Comparison of ENCODE assay signal across 1 cellular context in the genomic region with DNA sequence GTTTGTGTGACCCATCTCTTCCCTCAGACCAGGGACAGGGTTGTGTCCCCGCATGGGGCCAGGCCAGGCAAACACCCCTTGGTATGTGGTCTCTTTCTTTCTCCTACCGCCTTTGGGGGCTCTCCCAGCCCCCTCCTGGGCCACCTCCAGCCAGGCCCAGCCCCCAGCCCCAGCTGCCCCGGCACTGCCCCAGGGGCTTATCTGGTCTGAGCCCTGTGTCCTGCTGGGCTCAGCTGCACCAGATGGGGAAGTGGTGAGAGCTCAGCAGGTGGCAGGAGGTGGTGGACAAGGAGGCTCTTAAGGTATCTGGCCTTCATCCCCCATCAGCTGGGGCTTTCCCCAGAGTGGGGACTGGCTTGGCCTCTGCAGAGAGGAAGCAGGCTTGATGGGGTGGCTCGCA.
TF ChIP-seq lines count a peak whose summit lies in the region.

No MANE protein-coding gene starts in this region.

TF ChIP-seq in GM23338, 12 proteins besides CTCF, POLR2A, EP300 and RAD21 (continued from another document):
- TF ChIP-seq NANOG (IDR thresholded peaks at IDR 0.05; ENCODE audit: borderline replicate concordance) (no peak), ZNF114 (CRISPR knock-in tag; IDR thresholded peaks at IDR 0.05) (no peak)
- TF ChIP-seq, protein P1, sequence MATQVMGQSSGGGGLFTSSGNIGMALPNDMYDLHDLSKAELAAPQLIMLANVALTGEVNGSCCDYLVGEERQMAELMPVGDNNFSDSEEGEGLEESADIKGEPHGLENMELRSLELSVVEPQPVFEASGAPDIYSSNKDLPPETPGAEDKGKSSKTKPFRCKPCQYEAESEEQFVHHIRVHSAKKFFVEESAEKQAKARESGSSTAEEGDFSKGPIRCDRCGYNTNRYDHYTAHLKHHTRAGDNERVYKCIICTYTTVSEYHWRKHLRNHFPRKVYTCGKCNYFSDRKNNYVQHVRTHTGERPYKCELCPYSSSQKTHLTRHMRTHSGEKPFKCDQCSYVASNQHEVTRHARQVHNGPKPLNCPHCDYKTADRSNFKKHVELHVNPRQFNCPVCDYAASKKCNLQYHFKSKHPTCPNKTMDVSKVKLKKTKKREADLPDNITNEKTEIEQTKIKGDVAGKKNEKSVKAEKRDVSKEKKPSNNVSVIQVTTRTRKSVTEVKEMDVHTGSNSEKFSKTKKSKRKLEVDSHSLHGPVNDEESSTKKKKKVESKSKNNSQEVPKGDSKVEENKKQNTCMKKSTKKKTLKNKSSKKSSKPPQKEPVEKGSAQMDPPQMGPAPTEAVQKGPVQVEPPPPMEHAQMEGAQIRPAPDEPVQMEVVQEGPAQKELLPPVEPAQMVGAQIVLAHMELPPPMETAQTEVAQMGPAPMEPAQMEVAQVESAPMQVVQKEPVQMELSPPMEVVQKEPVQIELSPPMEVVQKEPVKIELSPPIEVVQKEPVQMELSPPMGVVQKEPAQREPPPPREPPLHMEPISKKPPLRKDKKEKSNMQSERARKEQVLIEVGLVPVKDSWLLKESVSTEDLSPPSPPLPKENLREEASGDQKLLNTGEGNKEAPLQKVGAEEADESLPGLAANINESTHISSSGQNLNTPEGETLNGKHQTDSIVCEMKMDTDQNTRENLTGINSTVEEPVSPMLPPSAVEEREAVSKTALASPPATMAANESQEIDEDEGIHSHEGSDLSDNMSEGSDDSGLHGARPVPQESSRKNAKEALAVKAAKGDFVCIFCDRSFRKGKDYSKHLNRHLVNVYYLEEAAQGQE (IDR thresholded peaks at IDR 0.05; ENCODE audit: unreplicated experiment), result no peak
- TF ChIP-seq, protein P2, sequence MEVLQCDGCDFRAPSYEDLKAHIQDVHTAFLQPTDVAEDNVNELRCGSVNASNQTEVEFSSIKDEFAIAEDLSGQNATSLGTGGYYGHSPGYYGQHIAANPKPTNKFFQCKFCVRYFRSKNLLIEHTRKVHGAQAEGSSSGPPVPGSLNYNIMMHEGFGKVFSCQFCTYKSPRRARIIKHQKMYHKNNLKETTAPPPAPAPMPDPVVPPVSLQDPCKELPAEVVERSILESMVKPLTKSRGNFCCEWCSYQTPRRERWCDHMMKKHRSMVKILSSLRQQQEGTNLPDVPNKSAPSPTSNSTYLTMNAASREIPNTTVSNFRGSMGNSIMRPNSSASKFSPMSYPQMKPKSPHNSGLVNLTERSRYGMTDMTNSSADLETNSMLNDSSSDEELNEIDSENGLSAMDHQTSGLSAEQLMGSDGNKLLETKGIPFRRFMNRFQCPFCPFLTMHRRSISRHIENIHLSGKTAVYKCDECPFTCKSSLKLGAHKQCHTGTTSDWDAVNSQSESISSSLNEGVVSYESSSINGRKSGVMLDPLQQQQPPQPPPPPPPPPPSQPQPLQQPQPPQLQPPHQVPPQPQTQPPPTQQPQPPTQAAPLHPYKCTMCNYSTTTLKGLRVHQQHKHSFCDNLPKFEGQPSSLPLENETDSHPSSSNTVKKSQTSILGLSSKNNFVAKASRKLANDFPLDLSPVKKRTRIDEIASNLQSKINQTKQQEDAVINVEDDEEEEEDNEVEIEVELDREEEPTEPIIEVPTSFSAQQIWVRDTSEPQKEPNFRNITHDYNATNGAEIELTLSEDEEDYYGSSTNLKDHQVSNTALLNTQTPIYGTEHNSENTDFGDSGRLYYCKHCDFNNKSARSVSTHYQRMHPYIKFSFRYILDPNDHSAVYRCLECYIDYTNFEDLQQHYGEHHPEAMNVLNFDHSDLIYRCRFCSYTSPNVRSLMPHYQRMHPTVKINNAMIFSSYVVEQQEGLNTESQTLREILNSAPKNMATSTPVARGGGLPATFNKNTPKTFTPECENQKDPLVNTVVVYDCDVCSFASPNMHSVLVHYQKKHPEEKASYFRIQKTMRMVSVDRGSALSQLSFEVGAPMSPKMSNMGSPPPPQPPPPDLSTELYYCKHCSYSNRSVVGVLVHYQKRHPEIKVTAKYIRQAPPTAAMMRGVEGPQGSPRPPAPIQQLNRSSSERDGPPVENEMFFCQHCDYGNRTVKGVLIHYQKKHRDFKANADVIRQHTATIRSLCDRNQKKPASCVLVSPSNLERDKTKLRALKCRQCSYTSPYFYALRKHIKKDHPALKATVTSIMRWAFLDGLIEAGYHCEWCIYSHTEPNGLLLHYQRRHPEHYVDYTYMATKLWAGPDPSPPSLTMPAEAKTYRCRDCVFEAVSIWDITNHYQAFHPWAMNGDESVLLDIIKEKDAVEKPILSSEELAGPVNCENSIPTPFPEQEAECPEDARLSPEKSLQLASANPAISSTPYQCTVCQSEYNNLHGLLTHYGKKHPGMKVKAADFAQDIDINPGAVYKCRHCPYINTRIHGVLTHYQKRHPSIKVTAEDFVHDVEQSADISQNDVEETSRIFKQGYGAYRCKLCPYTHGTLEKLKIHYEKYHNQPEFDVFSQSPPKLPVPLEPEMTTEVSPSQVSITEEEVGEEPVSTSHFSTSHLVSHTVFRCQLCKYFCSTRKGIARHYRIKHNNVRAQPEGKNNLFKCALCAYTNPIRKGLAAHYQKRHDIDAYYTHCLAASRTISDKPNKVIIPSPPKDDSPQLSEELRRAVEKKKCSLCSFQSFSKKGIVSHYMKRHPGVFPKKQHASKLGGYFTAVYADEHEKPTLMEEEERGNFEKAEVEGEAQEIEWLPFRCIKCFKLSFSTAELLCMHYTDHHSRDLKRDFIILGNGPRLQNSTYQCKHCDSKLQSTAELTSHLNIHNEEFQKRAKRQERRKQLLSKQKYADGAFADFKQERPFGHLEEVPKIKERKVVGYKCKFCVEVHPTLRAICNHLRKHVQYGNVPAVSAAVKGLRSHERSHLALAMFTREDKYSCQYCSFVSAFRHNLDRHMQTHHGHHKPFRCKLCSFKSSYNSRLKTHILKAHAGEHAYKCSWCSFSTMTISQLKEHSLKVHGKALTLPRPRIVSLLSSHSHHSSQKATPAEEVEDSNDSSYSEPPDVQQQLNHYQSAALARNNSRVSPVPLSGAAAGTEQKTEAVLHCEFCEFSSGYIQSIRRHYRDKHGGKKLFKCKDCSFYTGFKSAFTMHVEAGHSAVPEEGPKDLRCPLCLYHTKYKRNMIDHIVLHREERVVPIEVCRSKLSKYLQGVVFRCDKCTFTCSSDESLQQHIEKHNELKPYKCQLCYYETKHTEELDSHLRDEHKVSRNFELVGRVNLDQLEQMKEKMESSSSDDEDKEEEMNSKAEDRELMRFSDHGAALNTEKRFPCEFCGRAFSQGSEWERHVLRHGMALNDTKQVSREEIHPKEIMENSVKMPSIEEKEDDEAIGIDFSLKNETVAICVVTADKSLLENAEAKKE (CRISPR knock-in tag; IDR thresholded peaks at IDR 0.05), result no peak
